8 cellular contexts compared by ENCODE assay signal in genomic region chr14:65290830-65291229, GRCh38.
A peak's percentile ranks its signal among the peaks of the same experiment; 100 is the strongest.
DNase-seq lines count a peak whose midpoint lies in the region; ATAC-seq and TF ChIP-seq lines count a peak whose summit lies in the region.

No MANE protein-coding gene starts in this region.

- no peaks in the 10 kb centered on the region for H3K36me3 ChIP-seq in hepatocyte (replicated peaks; ENCODE audit: insufficient read depth, low read depth)

- H3K9me3 ChIP-seq in hepatocyte (ENCODE audit: low read depth) = no peaks in the 10 kb centered on the region

- no peak overlapping the region for H2AFZ ChIP-seq in hepatocyte

- H3K27ac ChIP-seq in hepatocyte = peak overlapping the region; percentile 1

- H3K9me2 ChIP-seq in hepatocyte (replicated peaks; ENCODE audit: insufficient read depth) = no peaks in the 10 kb centered on the region

- H4K20me1 ChIP-seq in hepatocyte (ENCODE audit: insufficient read depth, poor library complexity, severe bottlenecking) = no peaks in the 10 kb centered on the region

- H3K79me2 ChIP-seq in hepatocyte = no peaks in the 10 kb centered on the region

- WGBS in hepatocyte (ENCODE audit: low lambda C conversion rate, missing lambda C conversion rate) = 85% methylated on average over 3 of the region's 3 CpGs

- no peak overlapping the region for H3K4me3 ChIP-seq in hepatocyte

- no peak for ATAC-seq in HG02884 (IDR thresholded peaks at IDR 0.05; ENCODE audit: unreplicated experiment)
- no peak for ATAC-seq in GM18909 (IDR thresholded peaks at IDR 0.05; ENCODE audit: poor library complexity, unreplicated experiment)

- intact Hi-C loops in posterior vena cava (cut with DNase I) = no loop called here

- DNase-seq in AG09319 (ENCODE audit: extremely low read depth, low read depth) (peak; percentile 54), HS-27A (ENCODE audit: low read depth) (peak; percentile 82), hepatocyte (ENCODE audit: low spot score) (no peak), occipital lobe (lab: John Stamatoyannopoulos, UW) (no peak), posterior vena cava (ENCODE audit: low spot score) (no peak)
- peak; percentile 38 for DNase-seq in activated CD8-positive, alpha-beta memory T cell treated with anti-CD3 and anti-CD28 coated beads, Interleukin-2, amount 50 U/mL, for 24 hours (ENCODE audit: extremely low read depth)

- H3K27me3 ChIP-seq in hepatocyte = no peaks in the 10 kb centered on the region

- no peak overlapping the region for H3K4me2 ChIP-seq in hepatocyte

- TF ChIP-seq CTCF in AG09319 (IDR thresholded peaks at IDR 0.05; ENCODE audit: low read depth, low read length) = no peak
- no peak for TF ChIP-seq CTCF in hepatocyte (IDR thresholded peaks at IDR 0.05; ENCODE audit: poor library complexity)

- H3K4me1 ChIP-seq in hepatocyte (ENCODE audit: insufficient read depth) = no peaks in the 10 kb centered on the region

Comparison
In these comparisons a context has a peak if more than half of its experiments do, and no peak if none do; other contexts are left out.
1. DNase-seq: peak in AG09319 (single experiment), HS-27A (single experiment) and activated CD8-positive, alpha-beta memory T cell treated with anti-CD3 and anti-CD28 coated beads, Interleukin-2, amount 50 U/mL, for 24 hours (single experiment); none in hepatocyte (single experiment), occipital lobe (single experiment) and posterior vena cava (single experiment).